In genomic region chr7:2107386-2108085, GRCh38 we compare ENCODE assay signal across 1 cellular context.
TF ChIP-seq lines count a peak whose summit lies in the region.

No MANE protein-coding gene starts in this region.

TF ChIP-seq in GM23338, 12 proteins besides CTCF, POLR2A, EP300 and RAD21 (continued from another document):
- TF ChIP-seq REST (IDR thresholded peaks at IDR 0.05; ENCODE audit: unreplicated experiment) = no peak
